8 cellular contexts compared by ENCODE assay signal in genomic region chr4:4327652-4328121, GRCh38. TPM values are rescaled to one million over a fixed set of nuclear protein-coding genes. Genes with fewer than 3 reads are reported as not detected.
DNase-seq lines count a peak whose midpoint lies in the region; ATAC-seq and TF ChIP-seq lines count a peak whose summit lies in the region.

No MANE protein-coding gene starts in this region.

- H3K27ac ChIP-seq in OCI-LY7 (ENCODE audit: low read depth, low read length, poor library complexity, severe bottlenecking) (no peak overlapping the region), neuronal stem cell (replicated peaks; ENCODE audit: low read length) (no peak overlapping the region)

- no peaks in the 10 kb centered on the region for H3K9me3 Mint-ChIP-seq in T-cell

- H3K27me3 ChIP-seq in neuronal stem cell (ENCODE audit: control insufficient read depth in 3 of 3, insufficient read depth in 3 of 3, low read depth in 1 of 3, low read length in 3 of 3) = peaks cover 0 to 4% (median 0%) of the 10 kb centered on the region in 3 experiments

- intact Hi-C loops in OCI-LY7 (cut with micrococcal nuclease; ENCODE audit: unreplicated experiment) = no loop called here
- intact Hi-C loops in left colon (cut with DNase I, micrococcal nuclease) = no loop called here

- H3K4me1 ChIP-seq in OCI-LY7 (ENCODE audit: insufficient read depth, low read length, poor library complexity, severe bottlenecking) = no peaks in the 10 kb centered on the region
- H3K4me1 ChIP-seq in neuronal stem cell (ENCODE audit: control insufficient read depth in 2 of 2, insufficient read depth in 1 of 2, low read depth in 1 of 2, low read length in 2 of 2) = peaks cover 2 to 6% of the 10 kb centered on the region in 2 donors

- H3K4me2 ChIP-seq in OCI-LY7 (ENCODE audit: low read length) (no peak overlapping the region), neuronal stem cell (ENCODE audit: insufficient read depth, low read length, poor library complexity, severe bottlenecking) (no peak overlapping the region)

- no peak overlapping the region for H2AK5ac ChIP-seq in neuronal stem cell (ENCODE audit: low read depth, low read length)

- H3K36me3 Mint-ChIP-seq in T-cell = peaks cover 2% of the 10 kb centered on the region

- H3K9me2 ChIP-seq in OCI-LY7 (ENCODE audit: insufficient read depth, low read length) = no peaks in the 10 kb centered on the region

- no peak overlapping the region for H3K4me3 Mint-ChIP-seq in T-cell

- BruUV-seq in OCI-LY7 (replicated peaks; lab: Mats Ljungman, UMichigan) = no TSS peak

- no peak overlapping the region for H4K91ac ChIP-seq in neuronal stem cell (ENCODE audit: low read depth, low read length, poor library complexity)

- H2BK12ac ChIP-seq in neuronal stem cell (ENCODE audit: low read length) = no peak overlapping the region

- no peak overlapping the region for H2BK15ac ChIP-seq in neuronal stem cell (ENCODE audit: low read length)

- no peak overlapping the region for H3K23ac ChIP-seq in neuronal stem cell (ENCODE audit: low read depth, low read length, poor library complexity)

- CTCF ChIA-PET in OCI-LY7 (lab: Charles Lee; ENCODE audit: unreplicated experiment) = no interaction called here
- CTCF ChIA-PET in T-cell (lab: Charles Lee) = no interaction called here

- H2BK5ac ChIP-seq in neuronal stem cell (ENCODE audit: low read length) = no peak overlapping the region

- H4K8ac ChIP-seq in neuronal stem cell (ENCODE audit: low read depth, low read length) = no peak overlapping the region

- no peak overlapping the region for H3K4ac ChIP-seq in neuronal stem cell (ENCODE audit: low read length)

- TF ChIP-seq CTCF in OCI-LY7 (conservative IDR thresholded peaks at IDR 0.05; ENCODE audit: low read length) = peak; percentile 58

- H4K20me1 ChIP-seq in OCI-LY7 (ENCODE audit: insufficient read depth, low read length) = no peaks in the 10 kb centered on the region

- H3K27me3 Mint-ChIP-seq in T-cell = no peaks in the 10 kb centered on the region

- H3K79me1 ChIP-seq in neuronal stem cell (ENCODE audit: low read depth, low read length) = peaks cover 2% of the 10 kb centered on the region

- WGBS in neuronal stem cell (ENCODE audit: extremely low coverage in 2 of 2, insufficient read length in 2 of 2, insufficient replicate concordance in 1 of 2), 2 donors = no CpG with 5 or more reads among the region's 22 CpGs

- POLR2A ChIA-PET in OCI-LY7 (lab: Charles Lee) = no interaction called here
- POLR2A ChIA-PET in T-cell (lab: Charles Lee) = no interaction called here

- no peak overlapping the region for H3K14ac ChIP-seq in neuronal stem cell (ENCODE audit: low read length)

- H3K36me3 ChIP-seq in OCI-LY7 (ENCODE audit: insufficient read depth, low read length) (no peaks in the 10 kb centered on the region), neuronal stem cell (replicated peaks in 1 of 2; ENCODE audit: control insufficient read depth in 2 of 2, insufficient read depth in 2 of 2, low read length in 2 of 2) (peaks cover 0 to 1% of the 10 kb centered on the region in 2 donors)

- no peak for ATAC-seq in left colon
- no peak for ATAC-seq in T-cell (replicated peaks in 1 of 4)
- ATAC-seq in GM18868 (IDR thresholded peaks at IDR 0.05; ENCODE audit: unreplicated experiment) = no peak

- peak overlapping the region; percentile 18 for H3K18ac ChIP-seq in neuronal stem cell (ENCODE audit: low read length)

- H3K79me2 ChIP-seq in OCI-LY7 (ENCODE audit: insufficient read depth, low read depth, low read length) = no peaks in the 10 kb centered on the region

- no peak overlapping the region for H3K27ac Mint-ChIP-seq in T-cell

- H3K4me3 ChIP-seq in OCI-LY7 (ENCODE audit: low read depth, low read length, poor library complexity, severe bottlenecking) = no peak overlapping the region
- no peak overlapping the region for H3K4me3 ChIP-seq in neuronal stem cell (ENCODE audit: low read length in 2 of 2)

- no peaks in the 10 kb centered on the region for H3K4me1 Mint-ChIP-seq in T-cell

- no peaks in the 10 kb centered on the region for H3K9me3 ChIP-seq in OCI-LY7 (ENCODE audit: low read length)
- no peaks in the 10 kb centered on the region for H3K9me3 ChIP-seq in neuronal stem cell (replicated peaks in 1 of 2; ENCODE audit: control insufficient read depth in 2 of 2, insufficient read depth in 1 of 2, low read depth in 1 of 2, low read length in 2 of 2)

- no peak overlapping the region for H2AFZ ChIP-seq in OCI-LY7 (ENCODE audit: low read length)
- peak overlapping the region; percentile 67 for H2AFZ ChIP-seq in neuronal stem cell (ENCODE audit: low read length)

- no peak overlapping the region for H2BK120ac ChIP-seq in neuronal stem cell (ENCODE audit: low read depth, low read length)

- DNase-seq in GM03348 (ENCODE audit: low spot score) (peak; percentile 36), OCI-LY7 (ENCODE audit: low spot score) (no peak), foreskin melanocyte (peak; percentile 32), neuronal stem cell (ENCODE audit: low spot score) (peak; percentile 14), left colon (no peak), T-cell (no peak), middle frontal gyrus (ENCODE audit: extremely low spot score, low spot score) (no peak)

- no peak overlapping the region for H3K9ac ChIP-seq in neuronal stem cell (ENCODE audit: low read depth, low read length, poor library complexity)

RNA-seq across cellular contexts. Expression of gene ZBTB49, which starts 37.6 kb away (rescaled TPM):
- 6.5 and 9.9 TPM in 2 replicates for total RNA-seq in OCI-LY7 (2014; rRNA removed; shearing (Covaris generic))
- total RNA-seq in OCI-LY7 (2022) (8.7 and 12.8 TPM in 2 replicates), left colon (1 to 10 TPM; 3.8 to 5.5 TPM), T-cell (10 to 100 TPM in 3 of 5 donors, 1 to 10 TPM in 2; 7.9 to 17.1 (median 11.4) TPM)
- 4.5 TPM for polyA plus RNA-seq in neuronal stem cell (2013, experiment 1 of 2)
- polyA plus RNA-seq in neuronal stem cell (2013, experiment 2 of 2) = 4.1 TPM

RNA-seq across cellular contexts. Expression of gene LYAR, which starts 37.7 kb away (rescaled TPM):
- total RNA-seq in OCI-LY7 (2014; rRNA removed; shearing (Covaris generic)) = 58.8 and 86.8 TPM in 2 replicates
- total RNA-seq in OCI-LY7 (2022) = 55.0 and 58.5 TPM in 2 replicates
- polyA plus RNA-seq in neuronal stem cell (2013, experiment 1 of 2) = 46.0 TPM
- 46.1 TPM for polyA plus RNA-seq in neuronal stem cell (2013, experiment 2 of 2)
- total RNA-seq in left colon = 1 to 10 TPM; 5.7 to 7.1 TPM
- 10 to 100 TPM; 21.0 to 46.3 (median 31.7) TPM for total RNA-seq in T-cell

RNA-seq across cellular contexts. Expression of gene NSG1, which starts 59.2 kb away (rescaled TPM):
- total RNA-seq in OCI-LY7 (2014; rRNA removed; shearing (Covaris generic)) = 28.8 and 38.8 TPM in 2 replicates
- 35.5 and 36.6 TPM in 2 replicates for total RNA-seq in OCI-LY7 (2022)
- polyA plus RNA-seq in neuronal stem cell (2013, experiment 1 of 2) = 40.6 TPM
- polyA plus RNA-seq in neuronal stem cell (2013, experiment 2 of 2) = 39.6 TPM
- 1 to 10 TPM; 2.6 to 3.0 TPM for total RNA-seq in left colon
- 10 to 100 TPM; 14.2 to 42.8 (median 19.2) TPM for total RNA-seq in T-cell

Comparison
In these comparisons a context has a peak if more than half of its experiments do, and no peak if none do; other contexts are left out.
1. DNase-seq: peak in GM03348 (single experiment), foreskin melanocyte (single experiment) and neuronal stem cell (single experiment); none in OCI-LY7 (single experiment), left colon (0 of 2), T-cell (0 of 34) and middle frontal gyrus (single experiment).